In the genomic region with DNA sequence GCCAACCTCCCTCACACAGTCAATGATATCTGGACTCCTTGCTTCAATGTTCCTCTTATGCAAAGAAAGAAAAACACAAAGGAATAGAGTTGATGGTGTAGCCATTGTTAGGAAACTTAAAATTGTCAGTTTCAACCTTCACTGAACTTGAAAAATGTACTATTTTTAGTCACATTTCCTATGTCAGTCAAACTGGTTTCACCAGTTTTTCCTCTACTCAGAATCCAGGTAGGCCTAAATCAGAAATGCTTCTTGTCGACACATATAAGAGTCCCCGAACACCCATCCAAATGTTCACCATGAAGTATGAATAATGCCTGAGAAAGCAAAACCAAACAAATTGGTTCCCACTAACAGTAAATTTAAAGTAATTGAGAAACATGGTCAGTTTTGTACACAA, we compare ENCODE assay signal across 24 cellular contexts. TPM values are rescaled to one million over a fixed set of nuclear protein-coding genes. Genes with fewer than 3 reads are reported as not detected.
A peak's percentile ranks its signal among the peaks of the same experiment; 100 is the strongest.
DNase-seq lines count a peak whose midpoint lies in the region; ATAC-seq and TF ChIP-seq lines count a peak whose summit lies in the region.
"Had no signal": no experiment of that assay in that cellular context is flagged by ENCODE, and none has a peak within 500 bp of the region (broad histone marks: within the 10 kb centered on the region; RNA-seq: fewer than 3 reads in every experiment).

No MANE protein-coding gene starts in this region.

- H3K4me1 ChIP-seq in HCT116 (ENCODE audit: control insufficient read depth in 1 of 2, insufficient read depth in 2 of 2, low read length in 2 of 2) (peaks cover 19 to 28% of the 10 kb centered on the region in 2 experiments), hepatocyte (ENCODE audit: insufficient read depth) (peaks cover 10% of the 10 kb centered on the region)
- H3K4me1 ChIP-seq: SJSA1, upper lobe of left lung had no signal

- RAD21 ChIA-PET in HCT116 (lab: Charles Lee; ENCODE audit: low non-redundant PET in 1 of 2, low total read pairs in 2 of 2, uncharacterized antibody in 2 of 2, unreplicated experiment in 2 of 2) = no interaction called here

- H2AFZ ChIP-seq in HCT116 (ENCODE audit: low read depth, low read length, poor library complexity, severe bottlenecking) (peak overlapping the region; percentile 95), hepatocyte (no peak overlapping the region)

- H4K20me1 ChIP-seq in HCT116 (ENCODE audit: insufficient read depth) (no peaks in the 10 kb centered on the region), hepatocyte (ENCODE audit: insufficient read depth, poor library complexity, severe bottlenecking) (no peaks in the 10 kb centered on the region)

- CTCF ChIA-PET in HCT116 (lab: Charles Lee) = no interaction called here

- 70% methylated on average over 2 of the region's 2 CpGs for WGBS in hepatocyte (ENCODE audit: low lambda C conversion rate, missing lambda C conversion rate)

- no TSS peak for BruUV-seq in HCT116 (replicated peaks; lab: Mats Ljungman, UMichigan)

- DNase-seq in HCT116 (ENCODE audit: low read depth, low spot score) (no peak), NCI-H774 (lab: John Stamatoyannopoulos, UW) (peak; percentile 30), hepatocyte (ENCODE audit: low spot score) (no peak), progenitor cell of endocrine pancreas (ENCODE audit: low spot score, unreplicated experiment) (no peak)
- no peak for DNase-seq in activated T-cell treated with anti-CD3 and anti-CD28 coated beads, Interleukin-2, amount 50 U/mL, for 48 hours
- DNase-seq: activated B cell treated with CpG ODN at 0.5 μM for 24 hours; activated CD4-positive, alpha-beta T cell treated with anti-CD3 and anti-CD28 coated beads, Interleukin-2, amount 50 U/mL, for 1 hour; activated T-cell treated with anti-CD3 and anti-CD28 coated beads, Interleukin-2, amount 50 U/mL, for 24 hours; C1 segment of cervical spinal cord; DMS79 treated with DMSO at 0.1 percent for 48 hours; GDM1; HCEC 1CT; naive thymus-derived CD4-positive, alpha-beta T cell; NCI-H1092 treated with DMSO at 0.1 percent for 48 hours; NCI-H187 treated with DMSO at 0.1 percent for 48 hours; stimulated activated CD4-positive, alpha-beta T cell treated with anti-CD3 and anti-CD28 coated beads, Interleukin-4, amount 100 ng/mL, for 24 hours had no signal

- H3K9me3 Mint-ChIP-seq in progenitor cell of endocrine pancreas (ENCODE audit: low read depth) = peaks cover 19% of the 10 kb centered on the region

- H3K36me3 Mint-ChIP-seq in progenitor cell of endocrine pancreas (ENCODE audit: insufficient read depth) = peaks cover 4% of the 10 kb centered on the region

- ATAC-seq in HCT116 (no peak), HG03378 (IDR thresholded peaks at IDR 0.05; ENCODE audit: unreplicated experiment) (no peak), HG03280 (IDR thresholded peaks at IDR 0.05; ENCODE audit: unreplicated experiment) (no peak)
- ATAC-seq: naive thymus-derived CD4-positive, alpha-beta T cell had no signal

- peaks cover 10% of the 10 kb centered on the region for H3K4me1 Mint-ChIP-seq in progenitor cell of endocrine pancreas (ENCODE audit: low read depth)
- H3K4me1 Mint-ChIP-seq: activated B cell treated with CpG ODN at 0.5 μM for 24 hours; naive thymus-derived CD4-positive, alpha-beta T cell had no signal

- 0 out of 2 replicates have a peak, but pooled peaks have one; percentile 27 for TF ChIP-seq RAD21 in HCT116 (IDR thresholded peaks at IDR 0.05; ENCODE audit: low read depth)

- H3K79me2 ChIP-seq in HCT116 (ENCODE audit: insufficient read depth, low read length) (no peaks in the 10 kb centered on the region), hepatocyte (no peaks in the 10 kb centered on the region)

- H3K27me3 ChIP-seq in HCT116 (ENCODE audit: insufficient read depth, low read length) (no peaks in the 10 kb centered on the region), hepatocyte (no peaks in the 10 kb centered on the region)
- H3K27me3 ChIP-seq: upper lobe of left lung had no signal

- H3K4me2 ChIP-seq in HCT116 (ENCODE audit: low read length) = peak overlapping the region; percentile 73
- no peak overlapping the region for H3K4me2 ChIP-seq in hepatocyte

- intact Hi-C loops in HCT116 (cut with micrococcal nuclease) = no loop called here

- H3K4me3 Mint-ChIP-seq in progenitor cell of endocrine pancreas (ENCODE audit: low read depth) = no peak overlapping the region
- H3K4me3 Mint-ChIP-seq: activated B cell treated with CpG ODN at 0.5 μM for 24 hours; activated T-cell treated with anti-CD3 and anti-CD28 coated beads, Interleukin-2, amount 50 U/mL, for 24 hours; central memory CD8-positive, alpha-beta T cell; naive thymus-derived CD4-positive, alpha-beta T cell had no signal

- no peak overlapping the region for H3K9ac ChIP-seq in HCT116 (ENCODE audit: low read length)

- H3K27me3 Mint-ChIP-seq in progenitor cell of endocrine pancreas = no peaks in the 10 kb centered on the region
- H3K27me3 Mint-ChIP-seq: central memory CD8-positive, alpha-beta T cell had no signal

- H3K9me2 ChIP-seq in HCT116 (ENCODE audit: insufficient read depth) = no peaks in the 10 kb centered on the region
- H3K9me2 ChIP-seq in hepatocyte (replicated peaks; ENCODE audit: insufficient read depth) = no peaks in the 10 kb centered on the region

- TF ChIP-seq CTCF in HCT116 (IDR thresholded peaks at IDR 0.05 in 2 of 3, conservative IDR thresholded peaks at IDR 0.05 in 1 of 3; ENCODE audit: borderline replicate concordance in 1 of 3, insufficient read depth in 1 of 3, low read depth in 2 of 3, low read length in 2 of 3) (no peak), hepatocyte (IDR thresholded peaks at IDR 0.05; ENCODE audit: poor library complexity) (no peak), progenitor cell of endocrine pancreas (IDR thresholded peaks at IDR 0.05; ENCODE audit: unreplicated experiment) (no peak)

- H3K27ac ChIP-seq in HCT116 (ENCODE audit: low read depth, low read length) = peak overlapping the region; percentile 48; the same call in 1 of the 2 replicates
- peak overlapping the region; percentile 15 for H3K27ac ChIP-seq in hepatocyte
- H3K27ac ChIP-seq: SJSA1 had no signal

- H3K27ac Mint-ChIP-seq in progenitor cell of endocrine pancreas = peak overlapping the region; percentile 79
- H3K27ac Mint-ChIP-seq: activated B cell treated with CpG ODN at 0.5 μM for 24 hours; activated T-cell treated with anti-CD3 and anti-CD28 coated beads, Interleukin-2, amount 50 U/mL, for 24 hours; naive thymus-derived CD4-positive, alpha-beta T cell had no signal

- H3K36me3 ChIP-seq in HCT116 (ENCODE audit: control insufficient read depth in 1 of 2, insufficient read depth in 2 of 2, low read length in 2 of 2) = no peaks in the 10 kb centered on the region; a peak in 1 of 4 replicates
- no peaks in the 10 kb centered on the region for H3K36me3 ChIP-seq in hepatocyte (replicated peaks; ENCODE audit: insufficient read depth, low read depth)
- H3K36me3 ChIP-seq: SJSA1, upper lobe of left lung had no signal

- H3K4me3 ChIP-seq in HCT116 (replicated peaks in 1 of 2; ENCODE audit: low read depth in 1 of 2, low read length in 2 of 2) (peak overlapping the region in 1 of 2 experiments; percentile 42; a peak in 2 of 4 replicates), hepatocyte (no peak overlapping the region)
- H3K4me3 ChIP-seq: SJSA1, upper lobe of left lung had no signal

- POLR2A ChIA-PET in HCT116 (lab: Charles Lee) = no interaction called here

- no peak for TF ChIP-seq POLR2A in HCT116 (IDR thresholded peaks at IDR 0.05; ENCODE audit: borderline replicate concordance, extremely low read depth, insufficient read depth, insufficient read length)

- H3K9me3 ChIP-seq in HCT116 (ENCODE audit: control insufficient read depth in 1 of 2, insufficient read depth in 1 of 2, low read depth in 1 of 2, low read length in 2 of 2) (peaks cover 3 to 11% of the 10 kb centered on the region in 2 experiments; a peak in 2 of 4 replicates), hepatocyte (ENCODE audit: low read depth) (no peaks in the 10 kb centered on the region)

TF ChIP-seq in HCT116, 20 proteins besides CTCF, POLR2A, EP300 and RAD21 (continues in another document):
- TF ChIP-seq CEBPB (IDR thresholded peaks at IDR 0.05; ENCODE audit: low read depth) (no peak; the same call in 1 of the 2 replicates), JUND (IDR thresholded peaks at IDR 0.05) (peak; percentile 49; the same call in 1 of the 2 replicates), SP1 (IDR thresholded peaks at IDR 0.05; ENCODE audit: low read depth) (peak; percentile 81), FOSL1 (IDR thresholded peaks at IDR 0.05; ENCODE audit: low read depth) (peak; percentile 11; the same call in 1 of the 2 replicates), CBX3 (IDR thresholded peaks at IDR 0.05; ENCODE audit: low read depth) (0 out of 2 replicates have a peak, but pooled peaks have one; percentile 22), EZH2phosphoT487 (IDR thresholded peaks at IDR 0.05; ENCODE audit: borderline replicate concordance) (no peak), SRF (IDR thresholded peaks at IDR 0.05; ENCODE audit: low read depth) (no peak), ELF1 (IDR thresholded peaks at IDR 0.05; ENCODE audit: borderline replicate concordance, low read depth) (no peak; the same call in 1 of the 2 replicates), SIN3A (IDR thresholded peaks at IDR 0.05; ENCODE audit: low read depth) (no peak)
- TF ChIP-seq, protein P1, sequence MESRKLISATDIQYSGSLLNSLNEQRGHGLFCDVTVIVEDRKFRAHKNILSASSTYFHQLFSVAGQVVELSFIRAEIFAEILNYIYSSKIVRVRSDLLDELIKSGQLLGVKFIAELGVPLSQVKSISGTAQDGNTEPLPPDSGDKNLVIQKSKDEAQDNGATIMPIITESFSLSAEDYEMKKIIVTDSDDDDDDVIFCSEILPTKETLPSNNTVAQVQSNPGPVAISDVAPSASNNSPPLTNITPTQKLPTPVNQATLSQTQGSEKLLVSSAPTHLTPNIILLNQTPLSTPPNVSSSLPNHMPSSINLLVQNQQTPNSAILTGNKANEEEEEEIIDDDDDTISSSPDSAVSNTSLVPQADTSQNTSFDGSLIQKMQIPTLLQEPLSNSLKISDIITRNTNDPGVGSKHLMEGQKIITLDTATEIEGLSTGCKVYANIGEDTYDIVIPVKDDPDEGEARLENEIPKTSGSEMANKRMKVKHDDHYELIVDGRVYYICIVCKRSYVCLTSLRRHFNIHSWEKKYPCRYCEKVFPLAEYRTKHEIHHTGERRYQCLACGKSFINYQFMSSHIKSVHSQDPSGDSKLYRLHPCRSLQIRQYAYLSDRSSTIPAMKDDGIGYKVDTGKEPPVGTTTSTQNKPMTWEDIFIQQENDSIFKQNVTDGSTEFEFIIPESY (IDR thresholded peaks at IDR 0.05; ENCODE audit: extremely low read depth, insufficient replicate concordance, low read length) = no peak

RNA-seq across cellular contexts. Expression of a gene that starts 42.4 kb away (rescaled TPM):
- total RNA-seq in HCT116 (2021; ENCODE audit: unreplicated experiment) = 28.3 TPM
- 17.1 and 19.8 TPM in 2 replicates for polyA plus RNA-seq in HCT116 (2012)
- total RNA-seq in hepatocyte = 64.3 and 70.2 TPM in 2 replicates
- 26.3 and 31.5 TPM in 2 replicates for polyA plus RNA-seq in hepatocyte
- total RNA-seq in progenitor cell of endocrine pancreas = 69.2 and 74.4 TPM in 2 replicates

RNA-seq across cellular contexts. Expression of a gene that starts 43.8 kb away (rescaled TPM):
- total RNA-seq in HCT116 (2021; ENCODE audit: unreplicated experiment) (0.39 TPM), hepatocyte (0.70 and 0.80 TPM in 2 replicates), progenitor cell of endocrine pancreas (0.71 and 0.77 TPM in 2 replicates)
- polyA plus RNA-seq in HCT116 (2012) = 0.10 and 0.20 TPM in 2 replicates
- 0.10 and 0.23 TPM in 2 replicates for polyA plus RNA-seq in hepatocyte
- total RNA-seq: activated B cell treated with CpG ODN at 0.5 μM for 24 hours, fibroblast of villous mesenchyme, liver, pulmonary artery endothelial cell, upper lobe of left lung had no signal
- polyA plus RNA-seq: liver; naive thymus-derived CD4-positive, alpha-beta T cell had no signal
